ENCODE assay signal across 1 cellular context in genomic region chr12:49327887-49328286, GRCh38.
TF ChIP-seq lines count a peak whose summit lies in the region.

No MANE protein-coding gene starts in this region.

TF ChIP-seq in HEK293, 187 proteins besides CTCF, POLR2A, EP300 and RAD21 (continued from another document):
- TF ChIP-seq ZNF362 (tag by site-specific recombination; IDR thresholded peaks at IDR 0.05) (0 out of 2 replicates have a peak, but pooled peaks have one; percentile 19), ZBTB20 (tag by site-specific recombination; IDR thresholded peaks at IDR 0.05) (no peak), ZNF514 (tag by site-specific recombination; IDR thresholded peaks at IDR 0.05) (no peak), ZNF645 (tag by site-specific recombination; IDR thresholded peaks at IDR 0.05) (no peak), KLF8 (tag by site-specific recombination; IDR thresholded peaks at IDR 0.05) (no peak)
- TF ChIP-seq, protein P1, sequence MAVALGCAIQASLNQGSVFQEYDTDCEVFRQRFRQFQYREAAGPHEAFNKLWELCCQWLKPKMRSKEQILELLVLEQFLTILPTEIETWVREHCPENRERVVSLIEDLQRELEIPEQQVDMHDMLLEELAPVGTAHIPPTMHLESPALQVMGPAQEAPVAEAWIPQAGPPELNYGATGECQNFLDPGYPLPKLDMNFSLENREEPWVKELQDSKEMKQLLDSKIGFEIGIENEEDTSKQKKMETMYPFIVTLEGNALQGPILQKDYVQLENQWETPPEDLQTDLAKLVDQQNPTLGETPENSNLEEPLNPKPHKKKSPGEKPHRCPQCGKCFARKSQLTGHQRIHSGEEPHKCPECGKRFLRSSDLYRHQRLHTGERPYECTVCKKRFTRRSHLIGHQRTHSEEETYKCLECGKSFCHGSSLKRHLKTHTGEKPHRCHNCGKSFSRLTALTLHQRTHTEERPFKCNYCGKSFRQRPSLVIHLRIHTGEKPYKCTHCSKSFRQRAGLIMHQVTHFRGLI (tag by site-specific recombination; IDR thresholded peaks at IDR 0.05), result no peak
